In the genomic region with DNA sequence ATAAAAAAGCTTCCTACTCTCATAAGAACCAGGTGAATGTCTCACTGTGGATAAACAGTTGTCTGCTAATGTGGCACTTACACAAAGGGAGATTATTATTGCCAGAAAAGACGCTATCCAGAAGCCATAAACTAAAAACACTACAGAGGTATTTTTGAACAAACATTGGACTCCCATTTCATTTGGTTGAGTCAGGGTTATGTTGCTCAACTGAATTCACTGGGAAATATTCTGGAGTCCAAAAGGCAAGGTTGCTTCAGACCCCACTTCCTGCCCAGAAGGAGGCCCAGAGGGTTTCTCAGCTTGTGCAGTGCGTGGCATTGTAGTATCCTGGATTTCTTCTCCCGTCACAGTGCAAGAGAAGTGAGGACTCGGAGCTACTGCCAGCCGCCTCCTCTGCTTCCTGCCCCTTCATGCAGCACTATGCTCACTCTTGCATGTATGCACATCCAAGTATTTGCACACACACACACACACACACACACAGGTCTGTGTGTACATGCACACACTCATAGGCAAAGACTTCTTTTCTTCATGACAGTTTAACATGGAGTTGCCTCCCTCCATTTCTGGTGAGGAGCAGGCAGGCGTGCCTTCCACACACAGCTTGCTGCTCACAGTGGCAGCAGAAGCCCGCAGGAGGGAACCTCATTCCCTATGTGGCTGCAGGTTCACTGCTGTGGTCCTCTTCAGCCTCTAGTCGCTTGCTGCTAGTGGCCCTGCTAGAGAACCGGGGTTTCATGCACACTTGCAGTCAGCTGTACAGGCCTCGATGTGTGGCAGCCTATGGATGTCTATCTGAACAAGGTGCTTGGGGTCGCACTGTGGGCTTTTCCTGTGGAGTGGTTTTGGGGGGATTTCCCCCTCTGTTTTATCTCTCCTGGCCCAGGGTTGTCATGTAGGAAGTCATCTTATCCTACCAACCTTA, we compare ENCODE assay signal across 13 cellular contexts. TPM values are rescaled to one million over a fixed set of nuclear protein-coding genes. Genes with fewer than 3 reads are reported as not detected.
DNase-seq lines count a peak whose midpoint lies in the region; ATAC-seq and TF ChIP-seq lines count a peak whose summit lies in the region.
"Had no signal": no experiment of that assay in that cellular context is flagged by ENCODE, and none has a peak within 500 bp of the region (broad histone marks: within the 10 kb centered on the region; RNA-seq: fewer than 3 reads in every experiment).

No MANE protein-coding gene starts in this region.

- intact Hi-C loops in transverse colon (cut with DNase I; ENCODE audit: low total_unique reads) (no loop called here), dorsolateral prefrontal cortex (cut with DNase I) (no loop called here)

- peak overlapping the region; percentile 4 for H3K27ac Mint-ChIP-seq in activated CD8-positive, alpha-beta memory T cell treated with anti-CD3 and anti-CD28 coated beads, Interleukin-2, amount 10 ng/mL, durations not matched to agents 7 days and 5 days
- H3K27ac Mint-ChIP-seq in T-helper 17 cell, result peak overlapping the region; percentile 34

- H3K27me3 ChIP-seq in transverse colon (no peaks in the 10 kb centered on the region), dorsolateral prefrontal cortex (no peaks in the 10 kb centered on the region)
- H3K27me3 ChIP-seq: cardiac muscle cell had no signal

- H3K9me3 ChIP-seq in T-helper 17 cell (ENCODE audit: control insufficient read depth, low read length, poor library complexity, severe bottlenecking) (no peaks in the 10 kb centered on the region), transverse colon (no peaks in the 10 kb centered on the region)

- TF ChIP-seq CTCF in foreskin fibroblast (IDR thresholded peaks at IDR 0.05; ENCODE audit: low read depth, low read length) (no peak), transverse colon (IDR thresholded peaks at IDR 0.05) (no peak), dorsolateral prefrontal cortex (IDR thresholded peaks at IDR 0.05 in 54 of 56, conservative IDR thresholded peaks at IDR 0.05 in 2 of 56; ENCODE audit: low read depth in 1 of 56, partially characterized antibody in 56 of 56) (no peak)

- DNase-seq in activated CD8-positive, alpha-beta memory T cell treated with anti-CD3 and anti-CD28 coated beads, Interleukin-2, amount 10 ng/mL, durations not matched to agents 7 days and 5 days, result no peak
- DNase-seq in activated CD8-positive, alpha-beta memory T cell treated with anti-CD3 and anti-CD28 coated beads for 24 hours, result no peak
- DNase-seq in T-helper 17 cell (no peak), foreskin fibroblast (peak; percentile 84 to 92), transverse colon (no peak), NCI-H510A (lab: John Stamatoyannopoulos, UW) (no peak), cerebellar nuclear complex (lab: John Stamatoyannopoulos, UW) (no peak), dorsolateral prefrontal cortex (no peak)
- DNase-seq: C1 segment of cervical spinal cord, islet precursor cell, NCI-H1092, T1000 had no signal

- H3K9me3 Mint-ChIP-seq in activated CD8-positive, alpha-beta memory T cell treated with anti-CD3 and anti-CD28 coated beads, Interleukin-2, amount 10 ng/mL, durations not matched to agents 7 days and 5 days (ENCODE audit: low read depth), result no peaks in the 10 kb centered on the region

- no peak for ATAC-seq in activated CD8-positive, alpha-beta memory T cell treated with anti-CD3 and anti-CD28 coated beads, Interleukin-2, amount 10 ng/mL, durations not matched to agents 7 days and 5 days
- ATAC-seq in T-helper 17 cell, result peak; percentile 14

- no peak overlapping the region for H3K4me3 ChIP-seq in foreskin fibroblast (ENCODE audit: low read depth in 1 of 2, low read length in 2 of 2)
- H3K4me3 ChIP-seq in transverse colon, result no peak overlapping the region
- no peak overlapping the region for H3K4me3 ChIP-seq in dorsolateral prefrontal cortex
- H3K4me3 ChIP-seq: cardiac muscle cell had no signal

- CTCF ChIA-PET in activated CD8-positive, alpha-beta memory T cell treated with anti-CD3 and anti-CD28 coated beads, Interleukin-2, amount 10 ng/mL, durations not matched to agents 7 days and 5 days (lab: Charles Lee), result interaction anchor here (0.7 kb wide), 1 partner anchor 39 kb away, joined by 3 read pairs; no protein-coding TSS in a partner anchor

- H3K27ac ChIP-seq in transverse colon, result peak overlapping the region; percentile 53 to 81 (median 64)
- no peak overlapping the region for H3K27ac ChIP-seq in dorsolateral prefrontal cortex
- H3K27ac ChIP-seq: cardiac muscle cell had no signal

- H3K36me3 Mint-ChIP-seq in activated CD8-positive, alpha-beta memory T cell treated with anti-CD3 and anti-CD28 coated beads, Interleukin-2, amount 10 ng/mL, durations not matched to agents 7 days and 5 days, result peaks cover 45% of the 10 kb centered on the region
- H3K36me3 Mint-ChIP-seq in T-helper 17 cell (ENCODE audit: low read depth), result peaks cover 6% of the 10 kb centered on the region

- no peak for TF ChIP-seq EP300 in transverse colon (IDR thresholded peaks at IDR 0.05; ENCODE audit: low read depth)

- TF ChIP-seq POLR2A in transverse colon (IDR thresholded peaks at IDR 0.05), result no peak

- H3K36me3 ChIP-seq in transverse colon, result peaks cover 0 to 49% (median 22%) of the 10 kb centered on the region in 4 donors

- in situ Hi-C loops in transverse colon (cut with MboI; ENCODE audit: low pct_ligation_motif_present in 1 of 4, low pct_unique_long_range_greater_than_20kb in 1 of 4, low sequenced_read_pairs in 3 of 4), result no loop called here

- no peaks in the 10 kb centered on the region for H3K27me3 Mint-ChIP-seq in activated CD8-positive, alpha-beta memory T cell treated with anti-CD3 and anti-CD28 coated beads, Interleukin-2, amount 10 ng/mL, durations not matched to agents 7 days and 5 days
- no peaks in the 10 kb centered on the region for H3K27me3 Mint-ChIP-seq in T-helper 17 cell

- 70 to 74% methylated on average over 4 to 11 of the region's 11 CpGs for WGBS in transverse colon (ENCODE audit: low coverage in 1 of 2), 2 donors

- peaks cover 0 to 15% (median 7%) of the 10 kb centered on the region in 4 donors for H3K4me1 ChIP-seq in transverse colon

- H3K4me3 Mint-ChIP-seq in activated CD8-positive, alpha-beta memory T cell treated with anti-CD3 and anti-CD28 coated beads, Interleukin-2, amount 10 ng/mL, durations not matched to agents 7 days and 5 days, result no peak overlapping the region
- H3K4me3 Mint-ChIP-seq in T-helper 17 cell, result no peak overlapping the region

- H3K4me1 Mint-ChIP-seq in activated CD8-positive, alpha-beta memory T cell treated with anti-CD3 and anti-CD28 coated beads, Interleukin-2, amount 10 ng/mL, durations not matched to agents 7 days and 5 days, result peaks cover 11% of the 10 kb centered on the region
- H3K4me1 Mint-ChIP-seq in T-helper 17 cell, result peaks cover 8% of the 10 kb centered on the region

RNA-seq across cellular contexts. Expression of a gene that starts 10.2 kb away (rescaled TPM):
- total RNA-seq in activated CD8-positive, alpha-beta memory T cell treated with anti-CD3 and anti-CD28 coated beads, Interleukin-2, amount 10 ng/mL, durations not matched to agents 7 days and 5 days, result 10 to 100 TPM; 41.2 to 47.4 TPM
- total RNA-seq in T-helper 17 cell (10 to 100 TPM; 37.4 to 52.1 TPM), transverse colon (100 to 1,000 TPM in 1 of 4 donors, 10 to 100 TPM in 3; 57.1 to 103 (median 59.9) TPM), dorsolateral prefrontal cortex (10 to 100 TPM; 30.1 to 60.7 (median 44.6) TPM)

RNA-seq across cellular contexts. Expression of a gene that starts 33.5 kb away (rescaled TPM):
- total RNA-seq in activated CD8-positive, alpha-beta memory T cell treated with anti-CD3 and anti-CD28 coated beads, Interleukin-2, amount 10 ng/mL, durations not matched to agents 7 days and 5 days, result 100 to 1,000 TPM; 131 to 162 TPM
- total RNA-seq in T-helper 17 cell (100 to 1,000 TPM; 149 to 169 TPM), transverse colon (100 to 1,000 TPM in 2 of 4 donors, 10 to 100 TPM in 2; 68.1 to 119 (median 99.6) TPM), dorsolateral prefrontal cortex (10 to 100 TPM; 63.1 to 89.9 (median 72.7) TPM)

RNA-seq across cellular contexts. Expression of a gene that starts 51.4 kb away (rescaled TPM):
- 10 to 100 TPM; 29.9 to 33.4 TPM for total RNA-seq in activated CD8-positive, alpha-beta memory T cell treated with anti-CD3 and anti-CD28 coated beads, Interleukin-2, amount 10 ng/mL, durations not matched to agents 7 days and 5 days
- total RNA-seq in T-helper 17 cell, result 1 to 10 TPM; 8.3 to 9.5 TPM
- total RNA-seq in transverse colon, result 10 to 100 TPM; 15.0 to 61.3 (median 27.7) TPM
- 10 to 100 TPM; 22.4 to 49.6 (median 31.7) TPM for total RNA-seq in dorsolateral prefrontal cortex

Comparison
In these comparisons a context has a peak if more than half of its experiments do, and no peak if none do; other contexts are left out.
1. DNase-seq: peak in foreskin fibroblast (2 of 2); none in activated CD8-positive, alpha-beta memory T cell treated with anti-CD3 and anti-CD28 coated beads, Interleukin-2, amount 10 ng/mL, durations not matched to agents 7 days and 5 days (single experiment), activated CD8-positive, alpha-beta memory T cell treated with anti-CD3 and anti-CD28 coated beads for 24 hours (single experiment), T-helper 17 cell (0 of 3), transverse colon (single experiment), NCI-H510A (single experiment), cerebellar nuclear complex (0 of 2) and dorsolateral prefrontal cortex (0 of 10).
2. H3K27ac ChIP-seq: peak in transverse colon (4 of 4); none in dorsolateral prefrontal cortex (0 of 59).